ENCODE assay signal across 8 cellular contexts in the genomic region with DNA sequence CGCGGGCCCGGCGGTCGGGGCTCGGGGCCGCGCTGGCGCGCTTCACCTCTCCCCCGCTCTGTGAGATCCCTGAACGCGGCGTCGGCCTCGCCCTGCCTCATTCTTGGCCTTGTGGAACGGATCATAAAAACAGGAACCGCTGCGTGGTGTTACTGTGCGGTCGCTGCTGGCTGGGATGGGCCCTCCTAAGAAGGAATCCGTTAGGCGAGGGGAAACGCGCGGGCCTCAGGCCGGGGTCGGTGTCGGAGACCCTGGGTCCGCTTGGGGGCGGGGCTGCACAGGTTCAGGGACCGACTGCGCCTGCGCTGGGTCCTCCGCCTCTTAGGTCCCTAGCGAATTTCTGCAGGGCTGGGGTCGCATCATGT. TPM values are rescaled to one million over a fixed set of nuclear protein-coding genes. Genes with fewer than 3 reads are reported as not detected.
A peak's percentile ranks its signal among the peaks of the same experiment; 100 is the strongest.
DNase-seq lines count a peak whose midpoint lies in the region; ATAC-seq and TF ChIP-seq lines count a peak whose summit lies in the region.

No MANE protein-coding gene starts in this region.

- no peaks in the 10 kb centered on the region for H3K27me3 ChIP-seq in lung (ENCODE audit: control insufficient read depth, insufficient read depth)

- no peaks in the 10 kb centered on the region for H3K9me3 ChIP-seq in lung (ENCODE audit: control insufficient read depth in 2 of 2, insufficient read depth in 1 of 2, low read length in 1 of 2)

- ATAC-seq in GM18907 (IDR thresholded peaks at IDR 0.05; ENCODE audit: unreplicated experiment), result peak; percentile 41
- ATAC-seq in HG03175 (IDR thresholded peaks at IDR 0.05; ENCODE audit: unreplicated experiment), result peak; percentile 30
- ATAC-seq in lung (ENCODE audit: insufficient read depth, low FRiP score), result peak; percentile 65

- peak overlapping the region; percentile 86 for H3K27ac Mint-ChIP-seq in activated CD4-positive, alpha-beta memory T cell treated with anti-CD3 and anti-CD28 coated beads, Interleukin-2, amount 10 ng/mL, durations not matched to agents 7 days and 5 days

- no peaks in the 10 kb centered on the region for H3K9me3 Mint-ChIP-seq in activated CD4-positive, alpha-beta memory T cell treated with anti-CD3 and anti-CD28 coated beads, Interleukin-2, amount 10 ng/mL, durations not matched to agents 7 days and 5 days

- no peak for TF ChIP-seq CTCF in lung (IDR thresholded peaks at IDR 0.05; ENCODE audit: control extremely low read depth, extremely low read depth)

- H3K36me3 Mint-ChIP-seq in activated CD4-positive, alpha-beta memory T cell treated with anti-CD3 and anti-CD28 coated beads, Interleukin-2, amount 10 ng/mL, durations not matched to agents 7 days and 5 days (ENCODE audit: low read depth), result peaks cover 48% of the 10 kb centered on the region

- peak overlapping the region; percentile 84 for H3K4me3 Mint-ChIP-seq in activated CD4-positive, alpha-beta memory T cell treated with anti-CD3 and anti-CD28 coated beads, Interleukin-2, amount 10 ng/mL, durations not matched to agents 7 days and 5 days

- peak overlapping the region; percentile 78 to 96 for H3K27ac ChIP-seq in lung (ENCODE audit: low read depth in 1 of 2, low read length in 1 of 2)

- peaks cover 63% of the 10 kb centered on the region for H3K4me1 Mint-ChIP-seq in activated CD4-positive, alpha-beta memory T cell treated with anti-CD3 and anti-CD28 coated beads, Interleukin-2, amount 10 ng/mL, durations not matched to agents 7 days and 5 days

- POLR2A ChIA-PET in activated CD4-positive, alpha-beta memory T cell treated with anti-CD3 and anti-CD28 coated beads, Interleukin-2, amount 10 ng/mL, durations not matched to agents 7 days and 5 days (lab: Charles Lee), result interaction anchor here (0.8 to 1.4 kb wide), 6 partner anchors 11 to 262 kb away, joined by 3 to 13 read pairs (median 4); a partner anchor contains a TSS

- H3K4me3 ChIP-seq in lung, result peak overlapping the region; percentile 75

- DNase-seq in AG08395 (ENCODE audit: low spot score) (peak; percentile 75), NCI-H526 (lab: John Stamatoyannopoulos, UW) (peak; percentile 69 to 95), ecto neural progenitor cell (ENCODE audit: low spot score) (peak; percentile 92), lung (ENCODE audit: low spot score) (peak; percentile 61)
- DNase-seq in activated CD4-positive, alpha-beta memory T cell treated with anti-CD3 and anti-CD28 coated beads, Interleukin-2, amount 10 ng/mL, durations not matched to agents 7 days and 5 days, result peak; percentile 81
- peak; percentile 64 to 70 (median 67) for DNase-seq in stimulated activated CD4-positive, alpha-beta T cell treated with anti-CD3 and anti-CD28 coated beads, TNF-alpha, amount 100 ng/mL, for 4 hours (ENCODE audit: low read depth in 3 of 3)

- H3K27me3 Mint-ChIP-seq in activated CD4-positive, alpha-beta memory T cell treated with anti-CD3 and anti-CD28 coated beads, Interleukin-2, amount 10 ng/mL, durations not matched to agents 7 days and 5 days, result no peaks in the 10 kb centered on the region

- peaks cover 0 to 1% of the 10 kb centered on the region in 2 donors for H3K4me1 ChIP-seq in lung (ENCODE audit: control insufficient read depth in 2 of 2, insufficient read depth in 2 of 2, low read length in 2 of 2)

- WGBS in lung, 2 donors, result 0 to 1% methylated on average over 33 to 37 of the region's 37 CpGs

- H3K36me3 ChIP-seq in lung (ENCODE audit: control insufficient read depth in 2 of 2, insufficient read depth in 2 of 2, low read length in 2 of 2), result peaks cover 0 to 2% of the 10 kb centered on the region in 2 donors

- CTCF ChIA-PET in activated CD4-positive, alpha-beta memory T cell treated with anti-CD3 and anti-CD28 coated beads, Interleukin-2, amount 10 ng/mL, durations not matched to agents 7 days and 5 days (lab: Charles Lee), result interaction anchor here (0.6 kb wide), 1 partner anchor 149 kb away, joined by 3 read pairs; no protein-coding TSS in a partner anchor

RNA-seq across cellular contexts. Expression of a gene that starts 0.4 kb away (rescaled TPM):
- total RNA-seq in activated CD4-positive, alpha-beta memory T cell treated with anti-CD3 and anti-CD28 coated beads, Interleukin-2, amount 10 ng/mL, durations not matched to agents 7 days and 5 days, result 10 to 100 TPM; 81.8 to 83.7 TPM
- total RNA-seq in lung, result 10 to 100 TPM in 1 of 2 donors, 1 to 10 TPM in 1; 6.5 to 19.2 TPM
- 1 to 10 TPM; 2.0 to 3.0 TPM for polyA plus RNA-seq in lung

RNA-seq across cellular contexts. Expression of a gene that starts 5.2 kb away (rescaled TPM):
- 10 to 100 TPM; 41.8 to 43.4 TPM for total RNA-seq in activated CD4-positive, alpha-beta memory T cell treated with anti-CD3 and anti-CD28 coated beads, Interleukin-2, amount 10 ng/mL, durations not matched to agents 7 days and 5 days
- total RNA-seq in lung, result 100 to 1,000 TPM in 1 of 2 donors, 10 to 100 TPM in 1; 38.5 to 119 TPM
- polyA plus RNA-seq in lung, result 10 to 100 TPM; 17.3 to 21.8 TPM

RNA-seq across cellular contexts. Expression of a gene that starts 49.7 kb away (rescaled TPM):
- total RNA-seq in activated CD4-positive, alpha-beta memory T cell treated with anti-CD3 and anti-CD28 coated beads, Interleukin-2, amount 10 ng/mL, durations not matched to agents 7 days and 5 days, result under 1 TPM; 0.23 to 0.28 TPM
- 10 to 100 TPM; 13.7 to 39.6 TPM for total RNA-seq in lung
- 1 to 10 TPM; 7.0 to 7.1 TPM for polyA plus RNA-seq in lung

Comparison
In these comparisons a context has a peak if more than half of its experiments do, and no peak if none do; other contexts are left out.
1. Peak in every context shown above with its lines: DNase-seq, ATAC-seq, H3K4me3 ChIP-seq and H3K27ac ChIP-seq.
2. RNA of a gene that starts 0.4 kb away (total RNA-seq): 81.8 to 83.7 TPM in activated CD4-positive, alpha-beta memory T cell treated with anti-CD3 and anti-CD28 coated beads, Interleukin-2, amount 10 ng/mL, durations not matched to agents 7 days and 5 days; 6.5 to 19.2 TPM in lung; every median in the first group is over 4 times any median in the second.
3. RNA of a gene that starts 49.7 kb away (total RNA-seq): 13.7 to 39.6 TPM in lung; 0.23 to 0.28 TPM in activated CD4-positive, alpha-beta memory T cell treated with anti-CD3 and anti-CD28 coated beads, Interleukin-2, amount 10 ng/mL, durations not matched to agents 7 days and 5 days; every median in the first group is over 10 times any median in the second.